ENCODE assay signal across 8 cellular contexts in genomic region chr5:172806897-172807672, GRCh38. TPM values are rescaled to one million over a fixed set of nuclear protein-coding genes. Genes with fewer than 3 reads are reported as not detected.
A peak's percentile ranks its signal among the peaks of the same experiment; 100 is the strongest.
DNase-seq lines count a peak whose midpoint lies in the region; ATAC-seq and TF ChIP-seq lines count a peak whose summit lies in the region.

No MANE protein-coding gene starts in this region.

- no peaks in the 10 kb centered on the region for H3K36me3 ChIP-seq in adipocyte (ENCODE audit: control insufficient read depth, insufficient read depth, low read length, severe bottlenecking)
- H3K36me3 ChIP-seq in right atrium auricular region: no peaks in the 10 kb centered on the region
- no peaks in the 10 kb centered on the region for H3K36me3 ChIP-seq in gastrocnemius medialis

- no peak for TF ChIP-seq CTCF in right atrium auricular region (IDR thresholded peaks at IDR 0.05)
- TF ChIP-seq CTCF in gastrocnemius medialis (IDR thresholded peaks at IDR 0.05 in 4 of 5, conservative IDR thresholded peaks at IDR 0.05 in 1 of 5): no peak

- H3K27ac ChIP-seq in right atrium auricular region (peak overlapping the region; percentile 69 to 75), gastrocnemius medialis (peak overlapping the region; percentile 49 to 77 (median 62))

- TF ChIP-seq POLR2A in gastrocnemius medialis (IDR thresholded peaks at IDR 0.05): peak; percentile 56 to 82

- in situ Hi-C loops in gastrocnemius medialis (cut with MboI; ENCODE audit: low sequenced_read_pairs in 4 of 4): no loop called here

- peak; percentile 46 for DNase-seq in 8988T
- DNase-seq in SW480 (ENCODE audit: low spot score): peak; percentile 81
- peak; percentile 87 for DNase-seq in adipocyte (ENCODE audit: low read depth)
- DNase-seq in right atrium auricular region (ENCODE audit: low spot score): peak; percentile 94
- DNase-seq in gastrocnemius medialis: peak; percentile 71 to 75
- DNase-seq in NCI-H1436 treated with DMSO at 0.1 percent for 48 hours (lab: John Stamatoyannopoulos, UW): no peak

- peaks cover 19% of the 10 kb centered on the region for H3K4me1 ChIP-seq in adipocyte (ENCODE audit: control insufficient read depth, insufficient read depth, low read length)
- H3K4me1 ChIP-seq in right atrium auricular region: no peaks in the 10 kb centered on the region
- H3K4me1 ChIP-seq in gastrocnemius medialis: no peaks in the 10 kb centered on the region

- intact Hi-C loops in gastrocnemius medialis (cut with DNase I; ENCODE audit: low total_unique reads): no loop called here

- peak; percentile 99 for ATAC-seq in GM19043 (IDR thresholded peaks at IDR 0.05; ENCODE audit: low read depth, unreplicated experiment)
- peak; percentile 88 for ATAC-seq in HG03196 (IDR thresholded peaks at IDR 0.05; ENCODE audit: unreplicated experiment)
- peak; percentile 76 to 87 for ATAC-seq in gastrocnemius medialis

- H3K9me3 ChIP-seq in adipocyte (ENCODE audit: control insufficient read depth, low read length) (no peaks in the 10 kb centered on the region), right atrium auricular region (peaks cover 0 to 15% of the 10 kb centered on the region in 2 donors), gastrocnemius medialis (no peaks in the 10 kb centered on the region)

- peak overlapping the region; percentile 86 for H3K9ac ChIP-seq in adipocyte (ENCODE audit: low read length)

- H3K27me3 ChIP-seq in adipocyte (replicated peaks; ENCODE audit: control insufficient read depth, insufficient read depth, low read length) (no peaks in the 10 kb centered on the region), right atrium auricular region (no peaks in the 10 kb centered on the region), gastrocnemius medialis (no peaks in the 10 kb centered on the region)

- H3K4me3 ChIP-seq in adipocyte (ENCODE audit: low read length): peak overlapping the region; percentile 78
- peak overlapping the region in 1 of 2 donors; percentile 15 for H3K4me3 ChIP-seq in right atrium auricular region
- H3K4me3 ChIP-seq in gastrocnemius medialis: peak overlapping the region in 2 of 4 donors; percentile 31 to 34

RNA-seq across cellular contexts. Expression of gene ERGIC1, which starts 27.0 kb away (rescaled TPM):
- total RNA-seq in right atrium auricular region (100 to 1,000 TPM in 1 of 2 donors, 10 to 100 TPM in 1; 70.7 to 113 TPM), gastrocnemius medialis (100 to 1,000 TPM in 1 of 4 donors, 10 to 100 TPM in 3; 54.4 to 108 (median 88.0) TPM)

RNA-seq across cellular contexts. Expression of gene DUSP1, which starts 36.1 kb away (rescaled TPM):
- total RNA-seq in right atrium auricular region: 100 to 1,000 TPM; 804 to 819 TPM
- total RNA-seq in gastrocnemius medialis: 1,000 to 10,000 TPM in 1 of 4 donors, 100 to 1,000 TPM in 3; 345 to 1,004 (median 793) TPM
